23 cellular contexts compared by ENCODE assay signal in genomic region chr3:62122819-62123218, GRCh38.
"Had no signal": no experiment of that assay in that cellular context is flagged by ENCODE, and none has a peak within 500 bp of the region (broad histone marks: within the 10 kb centered on the region; RNA-seq: fewer than 3 reads in every experiment).

No MANE protein-coding gene starts in this region.

- H3K4me3 ChIP-seq: lower lobe of right lung, pancreas, prostate gland, skin epidermis, stomach, testis, thyroid gland, transverse colon, upper lobe of left lung, vagina had no signal

- H3K27ac ChIP-seq: lower lobe of right lung, pancreas, prostate gland, skin epidermis, stomach, testis, thyroid gland, transverse colon, upper lobe of left lung, vagina had no signal

- H3K9me3 ChIP-seq: lower lobe of right lung, pancreas, prostate gland, stomach, testis, thyroid gland, transverse colon, vagina had no signal

- H3K36me3 ChIP-seq: lower lobe of right lung, pancreas, prostate gland, thyroid gland, transverse colon, upper lobe of left lung, vagina had no signal

- H3K27me3 ChIP-seq: pancreas, stomach, testis, thyroid gland, transverse colon, upper lobe of left lung, vagina had no signal

- DNase-seq: islet precursor cell; lower lobe of right lung; mammary epithelial cell; mesenchymal stem cell; naive thymus-derived CD8-positive, alpha-beta T cell; nucleus accumbens; pancreas; posterior cingulate gyrus; stimulated activated CD4-positive, alpha-beta T cell treated with anti-CD3 and anti-CD28 coated beads, Interleukin-12 subunit alpha, Interleukin-12 subunit beta, amount 100 ng/mL, for 4 hours; stimulated activated CD4-positive, alpha-beta T cell treated with anti-CD3 and anti-CD28 coated beads, Interleukin-15, amount 100 ng/mL, for 24 hours; stimulated activated CD4-positive, alpha-beta T cell treated with anti-CD3 and anti-CD28 coated beads, Interleukin-2, amount 100 ng/mL, for 24 hours; stimulated activated CD4-positive, alpha-beta T cell treated with anti-CD3 and anti-CD28 coated beads, Interleukin-4, amount 100 ng/mL, for 1 hour; stimulated activated naive B cell treated with anti-CD40 and anti-IgM and Interleukin-4, amounts not matched to agents 10 μg/mL and 1 μg/mL and 100 μg/mL, for 72 hours; stimulated activated naive CD8-positive, alpha-beta T cell treated with anti-CD3 and anti-CD28 coated beads, Interleukin-15, Interleukin-2, amounts not matched to agents 100 U/mL and 50 U/mL, for 24 hours; stomach; testis; thyroid gland; transverse colon; upper lobe of left lung had no signal

- H3K4me1 ChIP-seq: lower lobe of right lung, pancreas, prostate gland, testis, thyroid gland, transverse colon, vagina had no signal

- ATAC-seq: lower lobe of right lung; naive thymus-derived CD8-positive, alpha-beta T cell; pancreas; sciatic nerve; stimulated activated naive B cell treated with anti-CD40 and anti-IgM and Interleukin-4, amounts not matched to agents 10 μg/mL and 1 μg/mL and 100 μg/mL, for 72 hours; stimulated activated naive CD8-positive, alpha-beta T cell treated with anti-CD3 and anti-CD28 coated beads, Interleukin-15, Interleukin-2, amounts not matched to agents 100 U/mL and 50 U/mL, for 24 hours had no signal

- FAIRE-seq: pancreas had no signal
